31 cellular contexts compared by ENCODE assay signal in the genomic region with DNA sequence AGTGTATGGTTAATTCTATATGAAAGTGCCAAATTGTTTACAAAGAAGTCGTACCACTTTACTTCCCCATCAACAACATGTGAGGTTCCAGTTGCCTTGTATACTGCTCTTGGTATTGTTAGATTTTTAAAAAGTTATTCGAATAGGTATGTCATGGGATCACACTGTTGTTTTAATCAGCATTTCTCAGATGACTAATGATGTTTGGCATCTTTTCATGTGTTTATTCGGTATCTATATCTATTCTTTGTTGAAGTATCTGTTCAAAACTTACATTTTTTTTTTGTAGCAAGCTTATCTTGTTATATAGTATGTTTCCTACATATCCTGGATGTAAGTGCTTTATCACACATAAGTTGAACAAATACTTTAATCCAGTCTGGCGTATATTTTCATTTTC.
"Had no signal": no experiment of that assay in that cellular context is flagged by ENCODE, and none has a peak within 500 bp of the region (broad histone marks: within the 10 kb centered on the region; RNA-seq: fewer than 3 reads in every experiment).

No MANE protein-coding gene starts in this region.

- H3K9me3 Mint-ChIP-seq: activated CD8-positive, alpha-beta T cell treated with anti-CD3 and anti-CD28 coated beads for 36 hours; activated naive CD4-positive, alpha-beta T cell treated with anti-CD3 and anti-CD28 coated beads, Interleukin-2, amount 50 U/mL, for 24 hours; activated naive CD8-positive, alpha-beta T cell treated with anti-CD3 and anti-CD28 coated beads, Interleukin-2, amount 10 ng/mL, durations not matched to agents 7 days and 5 days; activated T-cell treated with anti-CD3 and anti-CD28 coated beads, Interleukin-2, amount 50 U/mL, for 24 hours had no signal

- FAIRE-seq: astrocyte, TTC549 had no signal

- H3K4me1 ChIP-seq: body of pancreas, breast epithelium, SJCRH30 had no signal

- H3K27ac ChIP-seq: body of pancreas, breast epithelium, SJCRH30, SK-N-MC, WERI-Rb-1 had no signal

- H3K27ac Mint-ChIP-seq: activated CD4-positive, alpha-beta T cell treated with anti-CD3 and anti-CD28 coated beads, Interleukin-2, amount 10 ng/mL, durations not matched to agents 24 days and 14 days; activated CD8-positive, alpha-beta T cell treated with anti-CD3 and anti-CD28 coated beads for 36 hours; activated naive CD4-positive, alpha-beta T cell treated with anti-CD3 and anti-CD28 coated beads, Interleukin-2, amount 50 U/mL, for 24 hours; activated naive CD8-positive, alpha-beta T cell treated with anti-CD3 and anti-CD28 coated beads, Interleukin-2, amount 10 ng/mL, durations not matched to agents 7 days and 5 days; activated T-cell treated with anti-CD3 and anti-CD28 coated beads, Interleukin-2, amount 50 U/mL, for 24 hours; activated T-helper 2 cell treated with anti-CD3 and anti-CD28 coated beads, Interferon-gamma antibody, Interleukin-2, Interleukin-4, amounts not matched to agents 10 μg/mL and 5 μg/mL and 100 μg/mL, durations not matched to agents 14 hours and 24 hours and 36 hours had no signal

- H3K4me3 ChIP-seq: body of pancreas, breast epithelium, MG63, SJCRH30, SK-N-MC had no signal

- H3K27me3 ChIP-seq: body of pancreas, breast epithelium, MG63, SJCRH30 had no signal

- H3K9me3 ChIP-seq: body of pancreas, breast epithelium, MG63, SJCRH30 had no signal

- H3K27me3 Mint-ChIP-seq: activated CD4-positive, alpha-beta T cell treated with anti-CD3 and anti-CD28 coated beads, Interleukin-2, amount 10 ng/mL, durations not matched to agents 24 days and 14 days; activated CD8-positive, alpha-beta T cell treated with anti-CD3 and anti-CD28 coated beads for 36 hours; activated naive CD4-positive, alpha-beta T cell treated with anti-CD3 and anti-CD28 coated beads, Interleukin-2, amount 50 U/mL, for 24 hours; activated naive CD8-positive, alpha-beta T cell treated with anti-CD3 and anti-CD28 coated beads, Interleukin-2, amount 10 ng/mL, durations not matched to agents 7 days and 5 days; activated T-cell treated with anti-CD3 and anti-CD28 coated beads, Interleukin-2, amount 50 U/mL, for 24 hours had no signal

- H3K36me3 ChIP-seq: MG63, SJCRH30, WERI-Rb-1 had no signal

- H3K4me1 Mint-ChIP-seq: activated CD4-positive, alpha-beta T cell treated with anti-CD3 and anti-CD28 coated beads, Interleukin-2, amount 10 ng/mL, durations not matched to agents 24 days and 14 days; activated naive CD4-positive, alpha-beta T cell treated with anti-CD3 and anti-CD28 coated beads, Interleukin-2, amount 50 U/mL, for 24 hours; activated naive CD8-positive, alpha-beta T cell treated with anti-CD3 and anti-CD28 coated beads, Interleukin-2, amount 10 ng/mL, durations not matched to agents 7 days and 5 days had no signal

- DNase-seq: activated CD4-positive, alpha-beta T cell treated with anti-CD3 and anti-CD28 coated beads, Interleukin-2, amount 10 ng/mL, durations not matched to agents 24 days and 14 days; activated CD4-positive, alpha-beta T cell treated with anti-CD3 and anti-CD28 coated beads, Interleukin-2, amount 50 U/mL, for 4 hours; activated CD8-positive, alpha-beta T cell treated with anti-CD3 and anti-CD28 coated beads for 36 hours; activated gamma-delta T cell; activated naive CD4-positive, alpha-beta T cell treated with Interleukin-2 at 50 U/mL for 16 hours; activated naive CD8-positive, alpha-beta T cell treated with anti-CD3 and anti-CD28 coated beads, Interleukin-2, amount 10 ng/mL, durations not matched to agents 7 days and 5 days; activated T-cell treated with anti-CD3 and anti-CD28 coated beads, Interleukin-2, amount 50 U/mL, for 24 hours; amygdala; body of pancreas; caudate nucleus; cerebellar nuclear complex; Kasumi-1; KG1; MG63; NCI-H1048; NCI-H1436 treated with DMSO at 0.1 percent for 48 hours; NCI-H1694 treated with DMSO at 0.1 percent for 48 hours; NCI-H2029; NCI-H345; NCI-H524 treated with DMSO at 0.1 percent for 48 hours; SHP77; SJCRH30; T1000; WERI-Rb-1 had no signal

- ATAC-seq: activated CD8-positive, alpha-beta T cell treated with anti-CD3 and anti-CD28 coated beads for 36 hours; body of pancreas; Panc1 had no signal

- H3K4me3 Mint-ChIP-seq: activated CD4-positive, alpha-beta T cell treated with anti-CD3 and anti-CD28 coated beads, Interleukin-2, amount 10 ng/mL, durations not matched to agents 24 days and 14 days; activated CD8-positive, alpha-beta T cell treated with anti-CD3 and anti-CD28 coated beads for 36 hours; activated naive CD4-positive, alpha-beta T cell treated with anti-CD3 and anti-CD28 coated beads, Interleukin-2, amount 50 U/mL, for 24 hours; activated naive CD8-positive, alpha-beta T cell treated with anti-CD3 and anti-CD28 coated beads, Interleukin-2, amount 10 ng/mL, durations not matched to agents 7 days and 5 days; activated T-cell treated with anti-CD3 and anti-CD28 coated beads, Interleukin-2, amount 50 U/mL, for 24 hours had no signal
